In genomic region chr6:5054427-5054873, GRCh38 we compare ENCODE assay signal across 17 cellular contexts. TPM values are rescaled to one million over a fixed set of nuclear protein-coding genes. Genes with fewer than 3 reads are reported as not detected.
DNase-seq lines count a peak whose midpoint lies in the region; ATAC-seq and TF ChIP-seq lines count a peak whose summit lies in the region.
"Had no signal": no experiment of that assay in that cellular context is flagged by ENCODE, and none has a peak within 500 bp of the region (broad histone marks: within the 10 kb centered on the region; RNA-seq: fewer than 3 reads in every experiment).

No MANE protein-coding gene starts in this region.

- TF ChIP-seq CTCF in WI38 (IDR thresholded peaks at IDR 0.05; ENCODE audit: low read depth, low read length): no peak
- TF ChIP-seq CTCF in fibroblast of pulmonary artery (IDR thresholded peaks at IDR 0.05; ENCODE audit: low read length, missing control alignments): no peak
- no peak for TF ChIP-seq CTCF in osteocyte (IDR thresholded peaks at IDR 0.05)
- no peak for TF ChIP-seq CTCF in GM10248 (IDR thresholded peaks at IDR 0.05; ENCODE audit: control extremely low read depth, extremely low read depth, low read depth, missing control alignments)

- H3K36me3 Mint-ChIP-seq in osteocyte (ENCODE audit: unreplicated experiment): peaks cover 9% of the 10 kb centered on the region

- CTCF ChIA-PET in GM10248 (lab: Yijun Ruan, JAX): no interaction called here

- POLR2A ChIA-PET in GM10248 (lab: Yijun Ruan, JAX): no interaction called here

- DNase-seq in EL (peak; percentile 41), fibroblast of pulmonary artery (ENCODE audit: low read depth) (peak; percentile 71), osteocyte (ENCODE audit: extremely low spot score, unreplicated experiment) (no peak), NCI-H2171 treated with DMSO at 0.1 percent for 48 hours (lab: John Stamatoyannopoulos, UW) (no peak), GM10248 (ENCODE audit: extremely low spot score) (no peak)
- no peak for DNase-seq in activated effector memory CD4-positive, alpha-beta T cell treated with anti-CD3 and anti-CD28 coated beads, Interleukin-2, amount 50 U/mL, for 16 hours
- DNase-seq: activated CD4-positive, alpha-beta T cell treated with anti-CD3 and anti-CD28 coated beads, Interleukin-2, amount 50 U/mL, for 48 hours; DMS79 treated with DMSO at 0.1 percent for 48 hours; KG1; midbrain; NCI-H1048; NCI-H526; WERI-Rb-1 had no signal

- H3K27me3 Mint-ChIP-seq in osteocyte (ENCODE audit: unreplicated experiment): no peaks in the 10 kb centered on the region

- H3K9me3 Mint-ChIP-seq in osteocyte (ENCODE audit: unreplicated experiment): peaks cover 16% of the 10 kb centered on the region

- peak overlapping the region; percentile 8 for H3K4me3 Mint-ChIP-seq in osteocyte (ENCODE audit: unreplicated experiment)
- H3K4me3 Mint-ChIP-seq: neural crest cell; T-helper 1 cell treated with Interleukin-12 subunit alpha and Interleukin-12 subunit beta and Interleukin-4 antibody, amounts not matched to agents 30 μg/mL and 1 μg/mL, for 36 hours had no signal

- H3K27ac Mint-ChIP-seq in osteocyte (ENCODE audit: unreplicated experiment): peak overlapping the region; percentile 88
- H3K27ac Mint-ChIP-seq: T-helper 1 cell treated with Interleukin-12 subunit alpha and Interleukin-12 subunit beta and Interleukin-4 antibody, amounts not matched to agents 30 μg/mL and 1 μg/mL, for 36 hours had no signal

- H3K4me3 ChIP-seq in WI38 (ENCODE audit: low read depth, low read length): peak overlapping the region; percentile 41
- H3K4me3 ChIP-seq in fibroblast of pulmonary artery (replicated peaks; ENCODE audit: low read depth, low read length): no peak overlapping the region

- no peak for ATAC-seq in HG03039 (IDR thresholded peaks at IDR 0.05; ENCODE audit: unreplicated experiment)

- peaks cover 30% of the 10 kb centered on the region for H3K4me1 Mint-ChIP-seq in osteocyte (ENCODE audit: unreplicated experiment)
- H3K4me1 Mint-ChIP-seq: neural crest cell had no signal

RNA-seq across cellular contexts. Expression of gene PPP1R3G, which starts 30.7 kb away (rescaled TPM):
- total RNA-seq in osteocyte: 0.29 and 0.40 TPM in 2 replicates

RNA-seq across cellular contexts. Expression of gene RPP40, which starts 50.6 kb away (rescaled TPM):
- 4.2 and 5.6 TPM in 2 replicates for total RNA-seq in osteocyte

Comparison
In these comparisons a context has a peak if more than half of its experiments do, and no peak if none do; other contexts are left out.
1. DNase-seq: peak in EL (single experiment) and fibroblast of pulmonary artery (single experiment); none in osteocyte (single experiment), NCI-H2171 treated with DMSO at 0.1 percent for 48 hours (single experiment), GM10248 (single experiment) and activated effector memory CD4-positive, alpha-beta T cell treated with anti-CD3 and anti-CD28 coated beads, Interleukin-2, amount 50 U/mL, for 16 hours (single experiment).